ENCODE assay signal across 21 cellular contexts in genomic region chr15:85298941-85299340, GRCh38.
"Had no signal": no experiment of that assay in that cellular context is flagged by ENCODE, and none has a peak within 500 bp of the region (broad histone marks: within the 10 kb centered on the region; RNA-seq: fewer than 3 reads in every experiment).

No MANE protein-coding gene starts in this region.

- H3K9me3 ChIP-seq: SK-N-SH had no signal

- DNase-seq: IMR-90, Kasumi-1, KG1, MM.1S, NCI-H1105, NCI-H1417, NCI-H1436 treated with DMSO at 0.1 percent for 48 hours, NCI-H1694, NCI-H187 treated with DMSO at 0.1 percent for 48 hours, NCI-H2081, NCI-H2107, NCI-H2227 treated with DMSO at 0.1 percent for 48 hours, NCI-H446, NCI-H510A, NCI-H524 treated with DMSO at 0.1 percent for 48 hours, NCI-H774, PC-3, SHP77, SK-N-SH had no signal

- H3K9me2 ChIP-seq: SK-N-SH had no signal

- H3K4me2 ChIP-seq: SK-N-SH had no signal

- H3K9ac ChIP-seq: SK-N-SH had no signal

- ATAC-seq: Panc1, PC-3 had no signal

- H3K27ac ChIP-seq: RWPE1 had no signal
